Comparison of ENCODE assay signal across 8 cellular contexts in genomic region chr6:28224131-28225055, GRCh38. TPM values are rescaled to one million over a fixed set of nuclear protein-coding genes. Genes with fewer than 3 reads are reported as not detected.
DNase-seq lines count a peak whose midpoint lies in the region; ATAC-seq, FAIRE-seq and TF ChIP-seq lines count a peak whose summit lies in the region.

No MANE protein-coding gene starts in this region.

- H3K4me1 Mint-ChIP-seq in brain, result peaks cover 43% of the 10 kb centered on the region

- peak overlapping the region; percentile 91 to 98 (median 96) for H3K4me3 Mint-ChIP-seq in brain

- H3K4me1 ChIP-seq in A549 (peaks cover 11% of the 10 kb centered on the region; the same call in 2 of the 3 replicates), mononuclear cell (ENCODE audit: insufficient read depth, low read length) (peaks cover 12% of the 10 kb centered on the region)

- TF ChIP-seq CTCF in A549 (IDR thresholded peaks at IDR 0.05) (no peak), HFF-Myc (IDR thresholded peaks at IDR 0.05; ENCODE audit: low read depth, low read length, missing control alignments) (no peak), brain (conservative IDR thresholded peaks at IDR 0.05) (no peak)

- peak overlapping the region; percentile 89 for H3K4me2 ChIP-seq in A549

- H3K27ac ChIP-seq in A549, result peak overlapping the region; percentile 78 to 95

- H3K9me3 ChIP-seq in A549 (no peaks in the 10 kb centered on the region), mononuclear cell (ENCODE audit: low read depth, low read length) (no peaks in the 10 kb centered on the region)

- peak in 1 of 2 experiments; percentile 18; a peak in 1 of 6 replicates for ATAC-seq in A549
- no peak for ATAC-seq in GM21619 (IDR thresholded peaks at IDR 0.05; ENCODE audit: unreplicated experiment)
- no peak for ATAC-seq in GM19035 (IDR thresholded peaks at IDR 0.05; ENCODE audit: unreplicated experiment)

- H3K36me3 Mint-ChIP-seq in brain, result peaks cover 25% of the 10 kb centered on the region

- H3K27me3 ChIP-seq in mononuclear cell (ENCODE audit: insufficient read depth, low read length), result peaks cover 43% of the 10 kb centered on the region

- TF ChIP-seq POLR2A in A549 (IDR thresholded peaks at IDR 0.05; ENCODE audit: low read length), result no peak

- WGBS in A549 (ENCODE audit: missing lambda C conversion rate), result 57% methylated on average over 9 of the region's 9 CpGs

- no peak for FAIRE-seq in A549 (lab: Jason Lieb, UNC)

- no peak for TF ChIP-seq RAD21 in A549 (conservative IDR thresholded peaks at IDR 0.05 in 1 of 2, IDR thresholded peaks at IDR 0.05 in 1 of 2)

- H3K9me3 Mint-ChIP-seq in brain, result peaks cover 0 to 6% (median 0%) of the 10 kb centered on the region in 5 experiments

- POLR2A ChIA-PET in A549 (lab: Yijun Ruan, JAX), result interaction anchor here (0.7 to 1.3 kb wide), 2 partner anchors 43 to 106 kb away, joined by 3 to 7 read pairs; partner anchors contain the start of gene ZSCAN26

- CTCF ChIA-PET in A549 (lab: Yijun Ruan, JAX), result no interaction called here

- H3K4me3 ChIP-seq in A549, result peak overlapping the region; percentile 60
- peak overlapping the region; percentile 72 for H3K4me3 ChIP-seq in HFF-Myc (replicated peaks; ENCODE audit: low read depth, low read length)
- H3K4me3 ChIP-seq in mononuclear cell (ENCODE audit: low read length), result peak overlapping the region; percentile 75

- H3K27ac Mint-ChIP-seq in brain, result peak overlapping the region; percentile 91 to 99 (median 99)

- in situ Hi-C loops in G401 (cut with HindIII; ENCODE audit: low sequenced_read_pairs), result no loop called here

- peaks cover 38% of the 10 kb centered on the region for H3K27me3 Mint-ChIP-seq in brain

- DNase-seq in A549 (ENCODE audit: low read depth in 1 of 2, low spot score in 1 of 2), result no peak
- no peak for DNase-seq in HFF-Myc (ENCODE audit: extremely low read depth, low read depth)
- DNase-seq in mucosa of gallbladder (ENCODE audit: low spot score), result no peak
- no peak for DNase-seq in G401 (ENCODE audit: low spot score)

- TF ChIP-seq EP300 in A549 (IDR thresholded peaks at IDR 0.05), result no peak

TF ChIP-seq in A549, 52 proteins besides CTCF, POLR2A, EP300 and RAD21:
- TF ChIP-seq ATOH8 (CRISPR knock-in tag; IDR thresholded peaks at IDR 0.05; ENCODE audit: low read depth) (no peak), EHMT2 (IDR thresholded peaks at IDR 0.05; ENCODE audit: low read depth) (no peak), JUNB (IDR thresholded peaks at IDR 0.05) (no peak), CHD4 (IDR thresholded peaks at IDR 0.05; ENCODE audit: borderline replicate concordance) (no peak)
TF ChIP-seq in A549: peak in this region for 0.

RNA-seq across cellular contexts. Expression of gene ZSCAN9, which starts 0.7 kb away (rescaled TPM):
- 16.2 and 18.4 TPM in 2 replicates for polyA plus RNA-seq in A549 (2011; rRNA removed)
- 4.3 and 4.9 TPM in 2 replicates for polyA plus RNA-seq in A549 (2012; cell fraction: cytosol; rRNA removed)
- polyA plus RNA-seq in A549 (2012; cell fraction: nucleus; rRNA removed), result 4.0 and 5.8 TPM in 2 replicates
- polyA plus RNA-seq in A549 (2017; fragmentation: RNase III; extraction: RNeasy Plus Mini Kit Qiagen cat#74134 plus additional on column Dnase treatment), result 7.2 to 8.1 TPM (median 7.7 TPM) in 3 replicates
- 11.5 and 15.3 TPM in 2 replicates for polyA minus RNA-seq in A549 (2011; rRNA and poly(A)+ RNA removed)
- 23.9 TPM for polyA plus RNA-seq in brain (ENCODE audit: insufficient read depth, low read depth, low replicate concordance)
- total RNA-seq in mononuclear cell, result 6.7 TPM
- 10.8 TPM for total RNA-seq in mucosa of gallbladder
- 7.3 and 10.1 TPM in 2 replicates for total RNA-seq in G401 (2014; rRNA removed; shearing (Covaris generic))

RNA-seq across cellular contexts. Expression of gene ZKSCAN4, which starts 27.7 kb away (rescaled TPM):
- polyA plus RNA-seq in A549 (2011; rRNA removed) (2.3 TPM in 2 replicates), A549 (2017; fragmentation: RNase III; extraction: RNeasy Plus Mini Kit Qiagen cat#74134 plus additional on column Dnase treatment) (1.7 to 2.1 TPM (median 1.8 TPM) in 3 replicates), brain (ENCODE audit: insufficient read depth, low read depth, low replicate concordance) (5.3 TPM)
- 0.81 and 1.0 TPM in 2 replicates for polyA plus RNA-seq in A549 (2012; cell fraction: cytosol; rRNA removed)
- 0.70 and 0.72 TPM in 2 replicates for polyA plus RNA-seq in A549 (2012; cell fraction: nucleus; rRNA removed)
- 1.7 and 1.9 TPM in 2 replicates for polyA minus RNA-seq in A549 (2011; rRNA and poly(A)+ RNA removed)
- total RNA-seq in mononuclear cell (0.84 TPM), mucosa of gallbladder (6.4 TPM)
- total RNA-seq in G401 (2014; rRNA removed; shearing (Covaris generic)), result 3.4 and 6.4 TPM in 2 replicates

RNA-seq across cellular contexts. Expression of gene NKAPL, which starts 34.7 kb away (rescaled TPM):
- polyA plus RNA-seq in A549 (2011; rRNA removed) (not detected in 2 replicates), A549 (2017; fragmentation: RNase III; extraction: RNeasy Plus Mini Kit Qiagen cat#74134 plus additional on column Dnase treatment) (not detected in 3 replicates), brain (ENCODE audit: insufficient read depth, low read depth, low replicate concordance) (1.1 TPM)
- polyA plus RNA-seq in A549 (2012; cell fraction: cytosol; rRNA removed), result not detected in 2 replicates
- polyA plus RNA-seq in A549 (2012; cell fraction: nucleus; rRNA removed), result not detected in 2 replicates
- not detected in 2 replicates for polyA minus RNA-seq in A549 (2011; rRNA and poly(A)+ RNA removed)
- total RNA-seq in mononuclear cell (0.21 TPM), mucosa of gallbladder (1.9 TPM)
- total RNA-seq in G401 (2014; rRNA removed; shearing (Covaris generic)), result not detected in 2 replicates

RNA-seq across cellular contexts. Expression of gene ZSCAN26, which starts 42.5 kb away (rescaled TPM):
- polyA plus RNA-seq in A549 (2011; rRNA removed) (10.1 and 11.2 TPM in 2 replicates), A549 (2017; fragmentation: RNase III; extraction: RNeasy Plus Mini Kit Qiagen cat#74134 plus additional on column Dnase treatment) (5.0 to 6.2 TPM (median 5.9 TPM) in 3 replicates), brain (ENCODE audit: insufficient read depth, low read depth, low replicate concordance) (10.5 TPM)
- polyA plus RNA-seq in A549 (2012; cell fraction: cytosol; rRNA removed), result 2.1 and 2.9 TPM in 2 replicates
- 3.3 and 4.0 TPM in 2 replicates for polyA plus RNA-seq in A549 (2012; cell fraction: nucleus; rRNA removed)
- polyA minus RNA-seq in A549 (2011; rRNA and poly(A)+ RNA removed), result 7.8 and 9.8 TPM in 2 replicates
- total RNA-seq in mononuclear cell (12.4 TPM), mucosa of gallbladder (17.2 TPM)
- total RNA-seq in G401 (2014; rRNA removed; shearing (Covaris generic)), result 11.1 and 14.3 TPM in 2 replicates

RNA-seq across cellular contexts. Expression of gene PGBD1, which starts 57.0 kb away (rescaled TPM):
- 5.2 and 7.0 TPM in 2 replicates for polyA plus RNA-seq in A549 (2011; rRNA removed)
- polyA plus RNA-seq in A549 (2012; cell fraction: cytosol; rRNA removed), result 2.2 and 2.5 TPM in 2 replicates
- 1.8 and 2.2 TPM in 2 replicates for polyA plus RNA-seq in A549 (2012; cell fraction: nucleus; rRNA removed)
- polyA plus RNA-seq in A549 (2017; fragmentation: RNase III; extraction: RNeasy Plus Mini Kit Qiagen cat#74134 plus additional on column Dnase treatment), result 3.7 to 4.1 TPM (median 3.7 TPM) in 3 replicates
- 3.3 and 3.8 TPM in 2 replicates for polyA minus RNA-seq in A549 (2011; rRNA and poly(A)+ RNA removed)
- polyA plus RNA-seq in brain (ENCODE audit: insufficient read depth, low read depth, low replicate concordance), result 3.9 TPM
- 0.52 TPM for total RNA-seq in mononuclear cell
- 1.8 TPM for total RNA-seq in mucosa of gallbladder
- 8.2 and 10.8 TPM in 2 replicates for total RNA-seq in G401 (2014; rRNA removed; shearing (Covaris generic))
